ENCODE assay signal across 8 cellular contexts in genomic region chr1:59296358-59297256, GRCh38. TPM values are rescaled to one million over a fixed set of nuclear protein-coding genes. Genes with fewer than 3 reads are reported as not detected.
A peak's percentile ranks its signal among the peaks of the same experiment; 100 is the strongest.
DNase-seq lines count a peak whose midpoint lies in the region; ATAC-seq and TF ChIP-seq lines count a peak whose summit lies in the region.

Gene FGGY (plus strand): TSS chr1:59297094. CDS start chr1:59321550, 24,456 bp downstream.

- H3K9me3 Mint-ChIP-seq in naive thymus-derived CD4-positive, alpha-beta T cell = peaks cover 0 to 6% (median 0%) of the 10 kb centered on the region in 11 donors
- peaks cover 7% of the 10 kb centered on the region for H3K9me3 Mint-ChIP-seq in stimulated activated memory B cell treated with anti-CD40 and anti-IgM and Interleukin-4, amounts not matched to agents 10 μg/mL and 1 μg/mL and 100 μg/mL, for 72 hours

- peaks cover 18% of the 10 kb centered on the region for H3F3A ChIP-seq in DOHH2 (ENCODE audit: control insufficient read depth, insufficient read depth)
- H3F3A ChIP-seq in GM23248 (ENCODE audit: insufficient read depth) = peaks cover 50% of the 10 kb centered on the region

- POLR2A ChIA-PET in naive thymus-derived CD4-positive, alpha-beta T cell (lab: Charles Lee) = interaction anchor here (0.6 to 2.3 kb wide), 10 partner anchors 8 to 750 kb away, joined by 3 to 10 read pairs (median 3); partner anchors contain the start of genes JUN and OMA1

- H2AFZ ChIP-seq in GM23248 (peak within 1 kb of the TSS; percentile 79), Karpas-422 (ENCODE audit: low read length) (peak within 1 kb of the TSS; percentile 98)

- H3K9me2 ChIP-seq in DOHH2 (replicated peaks; ENCODE audit: control insufficient read depth, low read length) (no peaks in the 10 kb centered on the region), GM23248 (ENCODE audit: insufficient read depth) (no peaks in the 10 kb centered on the region), Karpas-422 (replicated peaks; ENCODE audit: insufficient read depth, low read length) (no peaks in the 10 kb centered on the region)

- H3K4me1 ChIP-seq in DOHH2 (ENCODE audit: control insufficient read depth, low read length) (peaks cover 33% of the 10 kb centered on the region), GM23248 (ENCODE audit: insufficient read depth) (peaks cover 31% of the 10 kb centered on the region), Karpas-422 (ENCODE audit: low read length) (peaks cover 20% of the 10 kb centered on the region)
- H3K4me1 ChIP-seq in naive thymus-derived CD4-positive, alpha-beta T cell (ENCODE audit: control insufficient read depth in 2 of 2, insufficient read depth in 2 of 2, low read length in 2 of 2) = peaks cover 7 to 11% of the 10 kb centered on the region in 2 donors

- H3K36me3 Mint-ChIP-seq in naive thymus-derived CD4-positive, alpha-beta T cell = peaks cover 0 to 12% (median 0%) of the 10 kb centered on the region in 5 donors
- H3K36me3 Mint-ChIP-seq in stimulated activated memory B cell treated with anti-CD40 and anti-IgM and Interleukin-4, amounts not matched to agents 10 μg/mL and 1 μg/mL and 100 μg/mL, for 72 hours = peaks cover 10% of the 10 kb centered on the region

- no peaks in the 10 kb centered on the region for H3K9me3 ChIP-seq in DOHH2 (ENCODE audit: control insufficient read depth, insufficient read depth, low read length)
- no peaks in the 10 kb centered on the region for H3K9me3 ChIP-seq in GM23248 (ENCODE audit: low read depth)
- no peaks in the 10 kb centered on the region for H3K9me3 ChIP-seq in Karpas-422 (ENCODE audit: low read length)
- H3K9me3 ChIP-seq in naive thymus-derived CD4-positive, alpha-beta T cell (ENCODE audit: control insufficient read depth in 2 of 3, low read length in 3 of 3) = no peaks in the 10 kb centered on the region

- CTCF ChIA-PET in naive thymus-derived CD4-positive, alpha-beta T cell (lab: Charles Lee) = no interaction called here

- peaks cover 14% of the 10 kb centered on the region for H3K79me2 ChIP-seq in DOHH2 (ENCODE audit: control insufficient read depth, low read length)
- no peaks in the 10 kb centered on the region for H3K79me2 ChIP-seq in GM23248 (ENCODE audit: insufficient read depth)
- no peaks in the 10 kb centered on the region for H3K79me2 ChIP-seq in Karpas-422 (ENCODE audit: low read length)

- no peaks in the 10 kb centered on the region for H3K27me3 ChIP-seq in DOHH2 (ENCODE audit: control insufficient read depth, low read length)
- no peaks in the 10 kb centered on the region for H3K27me3 ChIP-seq in GM23248 (replicated peaks; ENCODE audit: insufficient read depth)
- no peaks in the 10 kb centered on the region for H3K27me3 ChIP-seq in Karpas-422 (ENCODE audit: low read length)
- H3K27me3 ChIP-seq in naive thymus-derived CD4-positive, alpha-beta T cell (ENCODE audit: control insufficient read depth in 2 of 2, insufficient read depth in 2 of 2, low read length in 2 of 2) = no peaks in the 10 kb centered on the region

- 1% methylated on average over 40 to 68 of the region's 78 CpGs for WGBS in GM23248 (ENCODE audit: low coverage in 1 of 2, low lambda C conversion rate in 2 of 2, missing lambda C conversion rate in 2 of 2), 2 experiments

- intact Hi-C loops in naive thymus-derived CD4-positive, alpha-beta T cell (cut with micrococcal nuclease) = loop anchor here (1.0 to 10.0 kb wide), 18 partner anchors 32 to 1786 kb away; partner anchors contain the start of genes JUN (in 2 of the 2), MYSM1 (in 2 of the 2), OMA1 (in 2 of the 2) and HOOK1 (in 1 of the 2)

- in situ Hi-C loops in GM23248 (cut with MboI) = loop anchor here (25.0 kb wide), 1 partner anchor 509 kb away; the partner anchor contains the start of gene JUN

- peaks cover 9 to 51% (median 27%) of the 10 kb centered on the region in 7 donors for H3K4me1 Mint-ChIP-seq in naive thymus-derived CD4-positive, alpha-beta T cell
- H3K4me1 Mint-ChIP-seq in stimulated activated memory B cell treated with anti-CD40 and anti-IgM and Interleukin-4, amounts not matched to agents 10 μg/mL and 1 μg/mL and 100 μg/mL, for 72 hours = peaks cover 38% of the 10 kb centered on the region

- peak within 1 kb of the TSS; percentile 77 to 95 (median 92) for H3K4me3 Mint-ChIP-seq in naive thymus-derived CD4-positive, alpha-beta T cell
- H3K4me3 Mint-ChIP-seq in stimulated activated memory B cell treated with anti-CD40 and anti-IgM and Interleukin-4, amounts not matched to agents 10 μg/mL and 1 μg/mL and 100 μg/mL, for 72 hours = peak within 1 kb of the TSS; percentile 96

- H3K27ac Mint-ChIP-seq in naive thymus-derived CD4-positive, alpha-beta T cell = peak within 1 kb of the TSS; percentile 83 to 96 (median 92)
- H3K27ac Mint-ChIP-seq in stimulated activated memory B cell treated with anti-CD40 and anti-IgM and Interleukin-4, amounts not matched to agents 10 μg/mL and 1 μg/mL and 100 μg/mL, for 72 hours = peak within 1 kb of the TSS; percentile 93

- TF ChIP-seq CTCF in DOHH2 (IDR thresholded peaks at IDR 0.05; ENCODE audit: low read depth, low read length, poor library complexity, severe bottlenecking) = no peak

- H3K9ac ChIP-seq in GM23248 = peak within 1 kb of the TSS; percentile 86
- H3K9ac ChIP-seq in Karpas-422 (ENCODE audit: low read length) = peak within 1 kb of the TSS; percentile 87

- peak within 1 kb of the TSS; percentile 97 for H3K4me2 ChIP-seq in DOHH2 (ENCODE audit: low read length)
- peak within 1 kb of the TSS; percentile 74 for H3K4me2 ChIP-seq in GM23248 (ENCODE audit: unreplicated experiment)
- H3K4me2 ChIP-seq in Karpas-422 (ENCODE audit: low read depth, low read length, poor library complexity, severe bottlenecking) = peak within 1 kb of the TSS; percentile 92

- DNase-seq in GM23248 = peak; percentile 99
- peak; percentile 97 for DNase-seq in Karpas-422
- DNase-seq in RPMI7951 (ENCODE audit: low read depth) = peak; percentile 99
- peak; percentile 57 to 70 for DNase-seq in activated T-helper 1 cell treated with anti-CD3 and anti-CD28 coated beads, Interleukin-2, amount 50 U/mL, for 16 hours (ENCODE audit: low read depth in 1 of 2, low spot score in 1 of 2)
- peak; percentile 99 for DNase-seq in fibroblast of gingiva (ENCODE audit: low read depth)
- DNase-seq in naive thymus-derived CD4-positive, alpha-beta T cell = peak; percentile 71 to 85 (median 81)

- no peaks in the 10 kb centered on the region; the same call in 1 of the 2 replicates for H3K36me3 ChIP-seq in DOHH2 (ENCODE audit: control insufficient read depth, low read length)
- no peaks in the 10 kb centered on the region for H3K36me3 ChIP-seq in GM23248 (ENCODE audit: low read depth)
- no peaks in the 10 kb centered on the region for H3K36me3 ChIP-seq in Karpas-422 (ENCODE audit: insufficient read depth, low read length)
- H3K36me3 ChIP-seq in naive thymus-derived CD4-positive, alpha-beta T cell (ENCODE audit: control insufficient read depth in 2 of 3, insufficient read depth in 3 of 3, low read length in 3 of 3) = no peaks in the 10 kb centered on the region

- H4K20me1 ChIP-seq in DOHH2 (ENCODE audit: control insufficient read depth, insufficient read depth, low read depth, low read length) (no peaks in the 10 kb centered on the region), GM23248 (ENCODE audit: insufficient read depth) (no peaks in the 10 kb centered on the region), Karpas-422 (ENCODE audit: insufficient read depth, low read depth, low read length) (no peaks in the 10 kb centered on the region)

- H3K4me3 ChIP-seq in DOHH2 (ENCODE audit: low read length) (peak within 1 kb of the TSS; percentile 99), GM23248 (peak within 1 kb of the TSS; percentile 74), Karpas-422 (ENCODE audit: low read length) (peak within 1 kb of the TSS; percentile 80)
- H3K4me3 ChIP-seq in naive thymus-derived CD4-positive, alpha-beta T cell (ENCODE audit: low read length) = peak within 1 kb of the TSS; percentile 73

- H3K27ac ChIP-seq in DOHH2 (ENCODE audit: low read depth, low read length) (peak within 1 kb of the TSS; percentile 83), GM23248 (peak within 1 kb of the TSS; percentile 90), Karpas-422 (ENCODE audit: low read length) (peak within 1 kb of the TSS; percentile 45)
- peak within 1 kb of the TSS; percentile 85 for H3K27ac ChIP-seq in naive thymus-derived CD4-positive, alpha-beta T cell (ENCODE audit: low read depth, low read length)

- H3K27me3 Mint-ChIP-seq in naive thymus-derived CD4-positive, alpha-beta T cell = no peaks in the 10 kb centered on the region
- H3K27me3 Mint-ChIP-seq in stimulated activated memory B cell treated with anti-CD40 and anti-IgM and Interleukin-4, amounts not matched to agents 10 μg/mL and 1 μg/mL and 100 μg/mL, for 72 hours = no peaks in the 10 kb centered on the region

- ATAC-seq in naive thymus-derived CD4-positive, alpha-beta T cell = peak; percentile 93
- ATAC-seq in stimulated activated memory B cell treated with anti-CD40 and anti-IgM and Interleukin-4, amounts not matched to agents 10 μg/mL and 1 μg/mL and 100 μg/mL, for 72 hours = peak; percentile 98

RNA-seq across cellular contexts. Expression of gene FGGY, which starts in this region (rescaled TPM):
- 11.4 and 16.9 TPM in 2 replicates for total RNA-seq in GM23248 (2014; rRNA removed; shearing (Covaris generic))
- polyA plus RNA-seq in GM23248 (2016; fragmentation: Nextera tagmentation; extraction: Ambion mirVana) = 12.8 and 16.4 TPM in 2 replicates
- total RNA-seq in Karpas-422 (2014; rRNA removed; shearing (Covaris generic); ENCODE audit: low replicate concordance) = 4.7 and 7.2 TPM in 2 replicates
- total RNA-seq in RPMI7951 (2014; rRNA removed; shearing (Covaris generic)) = 6.8 and 7.2 TPM in 2 replicates
- 10 to 100 TPM; 10.7 to 15.2 (median 13.9) TPM for total RNA-seq in naive thymus-derived CD4-positive, alpha-beta T cell
- 1 to 10 TPM; 2.5 to 5.4 TPM for polyA plus RNA-seq in naive thymus-derived CD4-positive, alpha-beta T cell

Comparison
In these comparisons a context has a peak if more than half of its experiments do, and no peak if none do; other contexts are left out.
1. Peak in every context shown above with its lines: DNase-seq, ATAC-seq, H3K4me3 ChIP-seq and H3K27ac ChIP-seq.